In the genomic region with DNA sequence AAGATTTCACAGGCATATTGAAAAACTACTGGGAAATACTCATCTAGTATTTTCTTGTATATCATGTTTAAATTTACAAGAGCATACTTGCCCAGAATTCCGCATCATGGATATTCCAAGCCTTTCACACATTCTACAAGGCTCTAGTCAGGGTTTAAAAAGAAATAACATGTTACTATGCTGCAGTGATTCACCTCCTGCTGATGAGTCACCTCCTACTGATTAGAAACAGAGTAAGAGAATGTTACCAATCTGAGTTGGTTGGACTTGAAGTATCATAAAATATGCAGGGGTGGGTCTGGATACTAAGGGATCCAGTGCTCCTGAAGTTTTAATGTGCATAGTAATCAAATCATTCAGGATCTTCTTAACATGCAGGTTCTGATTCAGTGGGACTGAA, we compare ENCODE assay signal across 8 cellular contexts.
DNase-seq lines count a peak whose midpoint lies in the region; ATAC-seq, FAIRE-seq and TF ChIP-seq lines count a peak whose summit lies in the region.

No MANE protein-coding gene starts in this region.

- no peak for FAIRE-seq in K562 (lab: Jason Lieb, UNC)

- DNase-seq in left ventricle myocardium superior (no peak), Right ventricle myocardium inferior (ENCODE audit: missing footprints) (no peak), K562 (ENCODE audit: extremely low read depth in 1 of 4, low spot score in 3 of 4) (no peak), islet precursor cell (peak; percentile 62), colonic mucosa (no peak), NCI-H446 treated with DMSO at 0.1 percent for 48 hours (lab: John Stamatoyannopoulos, UW) (no peak), NCI-H1417 treated with DMSO at 0.1 percent for 48 hours (lab: John Stamatoyannopoulos, UW) (no peak), pons (ENCODE audit: low spot score) (no peak)

- H3K79me2 ChIP-seq in K562 (ENCODE audit: control insufficient read depth, insufficient read depth, low read length) = no peaks in the 10 kb centered on the region

- 0% methylated on average over 1 of the region's 1 CpG for WGBS in K562 (ENCODE audit: insufficient coverage, low coverage, missing lambda C conversion rate)

- H3K4me3 ChIP-seq in K562 = no peak overlapping the region
- no peak overlapping the region for H3K4me3 ChIP-seq in colonic mucosa

- intact Hi-C loops in left ventricle myocardium superior (cut with micrococcal nuclease) (no loop called here), Right ventricle myocardium inferior (cut with DNase I) (loop anchor here (10.0 kb wide), 1 partner anchor 77 kb away; no protein-coding TSS in a partner anchor), K562 (cut with micrococcal nuclease) (no loop called here), colonic mucosa (cut with DNase I) (no loop called here)

- in situ Hi-C loops in K562 (cut with MboI) = no loop called here

- no peaks in the 10 kb centered on the region for H3K36me3 ChIP-seq in K562 (ENCODE audit: control insufficient read depth, insufficient read depth, low read length)
- H3K36me3 ChIP-seq in colonic mucosa = no peaks in the 10 kb centered on the region

- H3K4me1 ChIP-seq in K562 (replicated peaks in 1 of 2; ENCODE audit: control insufficient read depth in 2 of 2, insufficient read depth in 2 of 2, low read length in 2 of 2) = no peaks in the 10 kb centered on the region
- no peaks in the 10 kb centered on the region for H3K4me1 ChIP-seq in colonic mucosa

- H3K27me3 ChIP-seq in K562 (ENCODE audit: control insufficient read depth in 2 of 2, insufficient read depth in 2 of 2, low read length in 2 of 2) (no peaks in the 10 kb centered on the region; a peak in 1 of 5 replicates), colonic mucosa (no peaks in the 10 kb centered on the region)

- CTCF ChIA-PET in K562 (lab: Yijun Ruan, JAX; ENCODE audit: low intra/inter-chr PET ratio) = no interaction called here

- TF ChIP-seq CTCF in K562 (IDR thresholded peaks at IDR 0.05 in 2 of 3, conservative IDR thresholded peaks at IDR 0.05 in 1 of 3; ENCODE audit: insufficient read depth in 2 of 3, low read depth in 1 of 3, low read length in 3 of 3) = no peak
- no peak for TF ChIP-seq CTCF in colonic mucosa (IDR thresholded peaks at IDR 0.05)

- H3K27ac ChIP-seq in K562 (ENCODE audit: extremely low read depth, low read depth, low read length) (no peak overlapping the region), colonic mucosa (no peak overlapping the region)

- H4K20me1 ChIP-seq in K562 (replicated peaks; ENCODE audit: control insufficient read depth, insufficient read depth, low read length) = no peaks in the 10 kb centered on the region

- no peak overlapping the region for H2AFZ ChIP-seq in K562 (ENCODE audit: low read depth, low read length)

- no peak for TF ChIP-seq POLR2A in K562 (conservative IDR thresholded peaks at IDR 0.05)

- H3K9ac ChIP-seq in K562 (ENCODE audit: insufficient read depth in 1 of 2, low read depth in 2 of 2, low read length in 2 of 2) = no peak overlapping the region
- no peak overlapping the region for H3K9ac ChIP-seq in colonic mucosa (ENCODE audit: low read depth in 2 of 2, low read length in 2 of 2)

- POLR2A ChIA-PET in K562 (lab: Yijun Ruan, JAX) = no interaction called here

- no peak overlapping the region for H3K4me2 ChIP-seq in K562 (ENCODE audit: insufficient read depth, low read length)

- no TSS peak for BruUV-seq in K562 (replicated peaks; lab: Mats Ljungman, UMichigan)

- H3K9me3 ChIP-seq in K562 (replicated peaks; ENCODE audit: control insufficient read depth, insufficient read depth, low read depth, low read length) (no peaks in the 10 kb centered on the region), colonic mucosa (no peaks in the 10 kb centered on the region)

- H3K9me1 ChIP-seq in K562 (ENCODE audit: control insufficient read depth, insufficient read depth, low read length) = no peaks in the 10 kb centered on the region

- ATAC-seq in left ventricle myocardium superior (peak; percentile 8), Right ventricle myocardium inferior (no peak), K562 (no peak)

- no peak for TF ChIP-seq RAD21 in K562 (CRISPR knock-in tag; conservative IDR thresholded peaks at IDR 0.05 in 1 of 2, IDR thresholded peaks at IDR 0.05 in 1 of 2)

- TF ChIP-seq EP300 in K562 (IDR thresholded peaks at IDR 0.05; ENCODE audit: low read length) = no peak

TF ChIP-seq in K562, 482 proteins besides CTCF, POLR2A, EP300 and RAD21:
- TF ChIP-seq POLR3G (IDR thresholded peaks at IDR 0.05; ENCODE audit: extremely low read depth, insufficient read length, insufficient replicate concordance) (no peak), ZNF717 (CRISPR knock-in tag; IDR thresholded peaks at IDR 0.05) (no peak), FOSL1 (tag; conservative IDR thresholded peaks at IDR 0.05) (0 out of 2 replicates have a peak, but pooled peaks have one; percentile 28), CBX5 (IDR thresholded peaks at IDR 0.05; ENCODE audit: borderline replicate concordance, low read depth) (no peak)
- TF ChIP-seq, protein P1, sequence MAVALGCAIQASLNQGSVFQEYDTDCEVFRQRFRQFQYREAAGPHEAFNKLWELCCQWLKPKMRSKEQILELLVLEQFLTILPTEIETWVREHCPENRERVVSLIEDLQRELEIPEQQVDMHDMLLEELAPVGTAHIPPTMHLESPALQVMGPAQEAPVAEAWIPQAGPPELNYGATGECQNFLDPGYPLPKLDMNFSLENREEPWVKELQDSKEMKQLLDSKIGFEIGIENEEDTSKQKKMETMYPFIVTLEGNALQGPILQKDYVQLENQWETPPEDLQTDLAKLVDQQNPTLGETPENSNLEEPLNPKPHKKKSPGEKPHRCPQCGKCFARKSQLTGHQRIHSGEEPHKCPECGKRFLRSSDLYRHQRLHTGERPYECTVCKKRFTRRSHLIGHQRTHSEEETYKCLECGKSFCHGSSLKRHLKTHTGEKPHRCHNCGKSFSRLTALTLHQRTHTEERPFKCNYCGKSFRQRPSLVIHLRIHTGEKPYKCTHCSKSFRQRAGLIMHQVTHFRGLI (CRISPR knock-in tag; IDR thresholded peaks at IDR 0.05) = no peak
- TF ChIP-seq, protein P2, sequence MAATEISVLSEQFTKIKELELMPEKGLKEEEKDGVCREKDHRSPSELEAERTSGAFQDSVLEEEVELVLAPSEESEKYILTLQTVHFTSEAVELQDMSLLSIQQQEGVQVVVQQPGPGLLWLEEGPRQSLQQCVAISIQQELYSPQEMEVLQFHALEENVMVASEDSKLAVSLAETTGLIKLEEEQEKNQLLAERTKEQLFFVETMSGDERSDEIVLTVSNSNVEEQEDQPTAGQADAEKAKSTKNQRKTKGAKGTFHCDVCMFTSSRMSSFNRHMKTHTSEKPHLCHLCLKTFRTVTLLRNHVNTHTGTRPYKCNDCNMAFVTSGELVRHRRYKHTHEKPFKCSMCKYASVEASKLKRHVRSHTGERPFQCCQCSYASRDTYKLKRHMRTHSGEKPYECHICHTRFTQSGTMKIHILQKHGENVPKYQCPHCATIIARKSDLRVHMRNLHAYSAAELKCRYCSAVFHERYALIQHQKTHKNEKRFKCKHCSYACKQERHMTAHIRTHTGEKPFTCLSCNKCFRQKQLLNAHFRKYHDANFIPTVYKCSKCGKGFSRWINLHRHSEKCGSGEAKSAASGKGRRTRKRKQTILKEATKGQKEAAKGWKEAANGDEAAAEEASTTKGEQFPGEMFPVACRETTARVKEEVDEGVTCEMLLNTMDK (IDR thresholded peaks at IDR 0.05; ENCODE audit: borderline replicate concordance, insufficient read depth, low read depth, low read length, poor library complexity, severe bottlenecking) = no peak
- TF ChIP-seq, protein P3, sequence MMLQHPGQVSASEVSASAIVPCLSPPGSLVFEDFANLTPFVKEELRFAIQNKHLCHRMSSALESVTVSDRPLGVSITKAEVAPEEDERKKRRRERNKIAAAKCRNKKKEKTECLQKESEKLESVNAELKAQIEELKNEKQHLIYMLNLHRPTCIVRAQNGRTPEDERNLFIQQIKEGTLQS (IDR thresholded peaks at IDR 0.05) = peak; percentile 31
- TF ChIP-seq, protein P3 (CRISPR knock-in tag; conservative IDR thresholded peaks at IDR 0.05) = no peak
